1 cellular context compared by ENCODE assay signal in genomic region chr2:109120686-109121085, GRCh38. TPM values are rescaled to one million over a fixed set of nuclear protein-coding genes. Genes with fewer than 3 reads are reported as not detected.
"Had no signal": no experiment of that assay in that cellular context is flagged by ENCODE, and none has a peak within 500 bp of the region (broad histone marks: within the 10 kb centered on the region; RNA-seq: fewer than 3 reads in every experiment).

No MANE protein-coding gene starts in this region.

RNA-seq across cellular contexts. Expression of gene SH3RF3, which starts 8.3 kb away (rescaled TPM):
- polyA plus RNA-seq: immature natural killer cell had no signal
